Comparison of ENCODE assay signal across 17 cellular contexts in the genomic region with DNA sequence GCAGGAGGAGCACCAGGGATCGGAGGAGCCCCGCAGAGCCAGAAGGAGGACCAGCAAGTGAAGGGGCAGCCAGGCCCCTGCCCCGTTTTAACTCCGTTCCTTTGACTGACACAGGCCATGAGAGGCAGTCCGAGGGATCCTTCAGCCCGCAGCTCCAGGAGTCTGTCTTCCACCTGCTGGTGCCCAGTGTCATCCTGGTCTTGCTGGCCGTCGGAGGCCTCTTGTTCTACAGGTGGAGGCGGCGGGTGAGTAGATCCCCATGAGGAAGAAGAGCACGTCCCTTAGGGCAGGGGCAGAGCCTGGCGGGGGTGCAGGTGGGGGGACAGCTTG. TPM values are rescaled to one million over a fixed set of nuclear protein-coding genes. Genes with fewer than 3 reads are reported as not detected.
A peak's percentile ranks its signal among the peaks of the same experiment; 100 is the strongest.
DNase-seq lines count a peak whose midpoint lies in the region; TF ChIP-seq lines count a peak whose summit lies in the region.
"Had no signal": no experiment of that assay in that cellular context is flagged by ENCODE, and none has a peak within 500 bp of the region (broad histone marks: within the 10 kb centered on the region; RNA-seq: fewer than 3 reads in every experiment).

No MANE protein-coding gene starts in this region.

- intact Hi-C loops in transverse colon (cut with DNase I; ENCODE audit: low total_unique reads): loop anchor here (5.0 to 10.0 kb wide), 2 partner anchors 61 to 158 kb away; a partner anchor contains a TSS

- peaks cover 0 to 26% (median 4%) of the 10 kb centered on the region in 4 donors for H3K4me1 ChIP-seq in Peyer's patch
- H3K4me1 ChIP-seq in transverse colon: peaks cover 14 to 31% (median 19%) of the 10 kb centered on the region in 4 donors

- no peaks in the 10 kb centered on the region for H3K9me3 ChIP-seq in Peyer's patch
- H3K9me3 ChIP-seq in transverse colon: no peaks in the 10 kb centered on the region

- H3K27me3 ChIP-seq in Peyer's patch (no peaks in the 10 kb centered on the region), transverse colon (no peaks in the 10 kb centered on the region)

- H3K4me3 ChIP-seq in Peyer's patch (no peak overlapping the region), transverse colon (no peak overlapping the region)
- H3K4me3 ChIP-seq: coronary artery, skin epidermis had no signal

- H3K36me3 ChIP-seq in Peyer's patch (peaks cover 0 to 84% (median 0%) of the 10 kb centered on the region in 3 donors), transverse colon (peaks cover 0 to 8% (median 1%) of the 10 kb centered on the region in 4 donors)

- DNase-seq in activated CD8-positive, alpha-beta memory T cell treated with anti-CD3 and anti-CD28 coated beads, Interleukin-2, amount 50 U/mL, for 48 hours: peak; percentile 51
- DNase-seq in activated CD8-positive, alpha-beta memory T cell treated with anti-CD3 and anti-CD28 coated beads for 24 hours: no peak
- peak in 1 of 3 donors; percentile 39 for DNase-seq in Peyer's patch
- DNase-seq in mesenteric fat pad (ENCODE audit: low spot score): peak; percentile 74
- no peak for DNase-seq in transverse colon
- no peak for DNase-seq in NCI-H2029 treated with DMSO at 0.1 percent for 48 hours (lab: John Stamatoyannopoulos, UW)
- DNase-seq in DMS 273 (lab: John Stamatoyannopoulos, UW; ENCODE audit: unreplicated experiment): no peak
- DNase-seq in stimulated activated CD4-positive, alpha-beta T cell treated with anti-CD3 and anti-CD28 coated beads, Interleukin-4, amount 100 ng/mL, for 24 hours: no peak
- DNase-seq: activated naive CD4-positive, alpha-beta T cell treated with anti-CD3 and anti-CD28 coated beads, Interleukin-2, amount 50 U/mL, for 16 hours; activated T-cell treated with anti-CD3 and anti-CD28 coated beads for 4 hours; CD4-positive, CD25-positive, alpha-beta regulatory T cell; DND-41; KBM-7; NCI-H1105; NK-92 treated with Interleukin-12 subunit alpha and Interleukin-12 subunit beta, amount 100 ng/mL, for 24 hours had no signal

- TF ChIP-seq CTCF in Peyer's patch (IDR thresholded peaks at IDR 0.05) (no peak), transverse colon (IDR thresholded peaks at IDR 0.05) (no peak)

- in situ Hi-C loops in transverse colon (cut with MboI; ENCODE audit: low pct_ligation_motif_present in 1 of 4, low pct_unique_long_range_greater_than_20kb in 1 of 4, low sequenced_read_pairs in 3 of 4): loop anchor here in 1 of 4 donors (25.0 kb wide), 1 partner anchor 137 kb away; no protein-coding TSS in a partner anchor

- 86 to 92% methylated on average over 2 to 12 of the region's 12 CpGs for WGBS in transverse colon (ENCODE audit: low coverage in 1 of 2), 2 donors

- TF ChIP-seq POLR2A in Peyer's patch (IDR thresholded peaks at IDR 0.05) (no peak), transverse colon (IDR thresholded peaks at IDR 0.05) (no peak)

- no peak for TF ChIP-seq EP300 in transverse colon (IDR thresholded peaks at IDR 0.05; ENCODE audit: low read depth)

- peak overlapping the region in 3 of 4 donors; percentile 12 to 30 (median 13) for H3K27ac ChIP-seq in Peyer's patch
- H3K27ac ChIP-seq in transverse colon: peak overlapping the region in 3 of 4 donors; percentile 0 to 29 (median 28)

RNA-seq across cellular contexts. Expression of a gene that starts 13.3 kb away (rescaled TPM):
- total RNA-seq in Peyer's patch (10 to 100 TPM in 3 of 4 donors, 1 to 10 TPM in 1; 8.9 to 49.5 (median 26.6) TPM), mesenteric fat pad (228 TPM), transverse colon (10 to 100 TPM in 3 of 4 donors, 1 to 10 TPM in 1; 9.7 to 63.1 (median 14.4) TPM)

Comparison
In these comparisons a context has a peak if more than half of its experiments do, and no peak if none do; other contexts are left out.
1. DNase-seq: peak in activated CD8-positive, alpha-beta memory T cell treated with anti-CD3 and anti-CD28 coated beads, Interleukin-2, amount 50 U/mL, for 48 hours (single experiment) and mesenteric fat pad (single experiment); none in activated CD8-positive, alpha-beta memory T cell treated with anti-CD3 and anti-CD28 coated beads for 24 hours (single experiment), transverse colon (single experiment), NCI-H2029 treated with DMSO at 0.1 percent for 48 hours (single experiment), DMS 273 (single experiment) and stimulated activated CD4-positive, alpha-beta T cell treated with anti-CD3 and anti-CD28 coated beads, Interleukin-4, amount 100 ng/mL, for 24 hours (single experiment).